8 cellular contexts compared by ENCODE assay signal in the genomic region with DNA sequence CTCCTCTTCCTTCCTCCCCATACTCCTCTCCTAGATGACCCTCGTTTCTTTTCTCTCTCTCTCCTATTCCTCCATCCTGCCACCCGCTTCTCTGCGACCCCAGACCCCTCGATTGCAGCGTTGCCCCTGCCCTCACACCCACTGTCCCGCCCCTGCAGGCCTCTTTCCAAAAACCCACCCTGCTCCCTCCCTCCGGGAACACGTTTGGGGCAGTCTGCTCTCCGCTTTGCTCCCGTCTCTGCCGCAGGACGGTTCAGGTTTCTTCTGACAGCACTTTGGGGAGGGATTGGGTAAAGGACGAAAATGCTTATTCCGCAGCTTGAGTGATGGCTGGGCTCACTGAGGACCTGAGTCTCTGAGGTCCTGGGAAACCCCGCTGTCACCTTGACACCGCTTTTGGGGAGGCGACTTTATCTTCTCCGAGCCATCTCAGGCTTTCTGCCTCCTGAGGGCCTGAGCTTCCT. TPM values are rescaled to one million over a fixed set of nuclear protein-coding genes. Genes with fewer than 3 reads are reported as not detected.
DNase-seq lines count a peak whose midpoint lies in the region; ATAC-seq, FAIRE-seq and TF ChIP-seq lines count a peak whose summit lies in the region.

No MANE protein-coding gene starts in this region.

- H3K4me3 Mint-ChIP-seq in brain: peak overlapping the region; percentile 96 to 100 (median 99)

- H3K4me1 Mint-ChIP-seq in brain: peaks cover 30% of the 10 kb centered on the region

- peak overlapping the region; percentile 92 to 98 (median 94) for H3K27ac Mint-ChIP-seq in brain

- no peak for TF ChIP-seq CTCF in brain (conservative IDR thresholded peaks at IDR 0.05)

- H3K9me3 Mint-ChIP-seq in brain: no peaks in the 10 kb centered on the region

- no peak for ATAC-seq in HG02981 (IDR thresholded peaks at IDR 0.05; ENCODE audit: unreplicated experiment)

- H3K36me3 Mint-ChIP-seq in brain: peaks cover 3% of the 10 kb centered on the region

- no peak for FAIRE-seq in frontal cortex (lab: Jason Lieb, UNC)

- DNase-seq in G401 (ENCODE audit: low spot score): peak; percentile 32
- peak; percentile 12 for DNase-seq in HCEC 1CT
- peak; percentile 76 for DNase-seq in RPMI8226
- DNase-seq in iris pigment epithelial cell (ENCODE audit: low read depth): peak; percentile 47
- DNase-seq in stimulated activated CD4-positive, alpha-beta T cell treated with anti-CD3 and anti-CD28 coated beads, Interleukin-4, amount 100 ng/mL, for 1 hour: peak; percentile 40
- no peak for DNase-seq in frontal cortex (ENCODE audit: low spot score in 2 of 2)

- in situ Hi-C loops in G401 (cut with HindIII; ENCODE audit: low sequenced_read_pairs): no loop called here

- peaks cover 13% of the 10 kb centered on the region for H3K27me3 Mint-ChIP-seq in brain

RNA-seq across cellular contexts. Expression of a gene that starts 0.7 kb away (rescaled TPM):
- total RNA-seq in G401 (2014; rRNA removed; shearing (Covaris generic)): 27.0 and 28.0 TPM in 2 replicates
- polyA plus RNA-seq in brain (ENCODE audit: insufficient read depth, low read depth, low replicate concordance): 79.2 TPM
- total RNA-seq in frontal cortex: 4.1 TPM

RNA-seq across cellular contexts. Expression of a gene that starts 7.8 kb away (rescaled TPM):
- 4.4 and 12.5 TPM in 2 replicates for total RNA-seq in G401 (2014; rRNA removed; shearing (Covaris generic))
- 31.6 TPM for polyA plus RNA-seq in brain (ENCODE audit: insufficient read depth, low read depth, low replicate concordance)
- total RNA-seq in frontal cortex: 20.4 TPM

Comparison
In these comparisons a context has a peak if more than half of its experiments do, and no peak if none do; other contexts are left out.
1. DNase-seq: peak in G401 (single experiment), HCEC 1CT (single experiment), RPMI8226 (single experiment), iris pigment epithelial cell (single experiment) and stimulated activated CD4-positive, alpha-beta T cell treated with anti-CD3 and anti-CD28 coated beads, Interleukin-4, amount 100 ng/mL, for 1 hour (single experiment); none in frontal cortex (0 of 2).